18 cellular contexts compared by ENCODE assay signal in the genomic region with DNA sequence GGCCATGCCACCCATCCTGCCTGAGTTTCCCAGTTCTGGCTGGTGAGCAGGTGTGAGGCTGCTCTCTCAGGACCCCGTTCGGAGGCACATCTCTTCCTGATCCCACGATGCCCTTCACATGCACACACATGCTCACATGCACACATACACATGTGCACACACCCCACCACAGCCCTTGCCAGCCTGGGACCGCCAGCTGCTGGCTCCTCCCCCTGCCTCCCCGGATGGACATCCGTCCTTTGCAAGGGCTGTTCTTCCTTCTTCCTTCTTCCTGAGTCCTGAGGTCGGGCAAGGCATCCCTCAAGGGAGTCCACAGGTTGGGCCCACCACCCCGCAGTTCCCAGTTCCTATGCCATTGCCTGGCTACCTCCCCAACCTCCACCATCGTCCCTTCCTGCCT. TPM values are rescaled to one million over a fixed set of nuclear protein-coding genes. Genes with fewer than 3 reads are reported as not detected.
DNase-seq lines count a peak whose midpoint lies in the region; ATAC-seq, FAIRE-seq and TF ChIP-seq lines count a peak whose summit lies in the region.
"Had no signal": no experiment of that assay in that cellular context is flagged by ENCODE, and none has a peak within 500 bp of the region (broad histone marks: within the 10 kb centered on the region; RNA-seq: fewer than 3 reads in every experiment).

No MANE protein-coding gene starts in this region.

- H2AK5ac ChIP-seq in H1 (ENCODE audit: low read depth, low read length) = no peak overlapping the region

- H3K27me3 ChIP-seq in H1 (replicated peaks in 1 of 4; ENCODE audit: control insufficient read depth in 3 of 4, extremely low read depth in 1 of 4, insufficient read depth in 3 of 4, low read length in 3 of 4) (peaks cover 0 to 12% (median 4%) of the 10 kb centered on the region in 4 experiments; a peak in 3 of 7 replicates), Caco-2 (replicated peaks; ENCODE audit: control insufficient read depth, insufficient read depth, low read length) (no peaks in the 10 kb centered on the region)
- H3K27me3 ChIP-seq: MG63, Peyer's patch had no signal

- H3K9me3 Mint-ChIP-seq in natural killer cell (no peaks in the 10 kb centered on the region), T-cell (no peaks in the 10 kb centered on the region), Caco-2 (ENCODE audit: unreplicated experiment) (no peaks in the 10 kb centered on the region)
- H3K9me3 Mint-ChIP-seq in natural killer cell treated with Interleukin-12 subunit alpha and Interleukin-12 subunit beta and Interleukin-15 and Interleukin-18, amount 100 ng/mL, for 72 hours = no peaks in the 10 kb centered on the region

- no peaks in the 10 kb centered on the region for H3K79me2 ChIP-seq in H1 (ENCODE audit: control insufficient read depth in 1 of 2, insufficient read depth in 2 of 2, low read length in 2 of 2)

- TF ChIP-seq RAD21 in H1 (IDR thresholded peaks at IDR 0.05 in 1 of 2, conservative IDR thresholded peaks at IDR 0.05 in 1 of 2; ENCODE audit: low read depth in 2 of 2, low read length in 2 of 2) = no peak

- no peak overlapping the region for H3K56ac ChIP-seq in H1 (replicated peaks; ENCODE audit: insufficient read length, low read depth, low read length)

- H4K5ac ChIP-seq in H1 (ENCODE audit: insufficient read length, low read depth, low read length) = no peak overlapping the region

- FAIRE-seq in H1 (lab: Jason Lieb, UNC) = no peak
- FAIRE-seq: H54 had no signal

- H3K36me3 ChIP-seq in H1 (ENCODE audit: control insufficient read depth in 2 of 4, insufficient read depth in 4 of 4, low read length in 3 of 4) (no peaks in the 10 kb centered on the region), Caco-2 (ENCODE audit: control insufficient read depth, insufficient read depth, low read length) (no peaks in the 10 kb centered on the region)
- H3K36me3 ChIP-seq: MG63, Peyer's patch had no signal

- H3K4me1 Mint-ChIP-seq in natural killer cell (peaks cover 41 to 63% of the 10 kb centered on the region in 2 donors), T-cell (peaks cover 42 to 56% (median 51%) of the 10 kb centered on the region in 3 donors), Caco-2 (ENCODE audit: low read depth, unreplicated experiment) (peaks cover 13% of the 10 kb centered on the region)
- peaks cover 31 to 34% of the 10 kb centered on the region in 2 donors for H3K4me1 Mint-ChIP-seq in natural killer cell treated with Interleukin-12 subunit alpha and Interleukin-12 subunit beta and Interleukin-15 and Interleukin-18, amount 100 ng/mL, for 72 hours (ENCODE audit: low read depth in 2 of 2)

- H3K36me3 Mint-ChIP-seq in natural killer cell = no peaks in the 10 kb centered on the region
- H3K36me3 Mint-ChIP-seq in natural killer cell treated with Interleukin-12 subunit alpha and Interleukin-12 subunit beta and Interleukin-15 and Interleukin-18, amount 100 ng/mL, for 72 hours = no peaks in the 10 kb centered on the region
- H3K36me3 Mint-ChIP-seq in T-cell = no peaks in the 10 kb centered on the region
- peaks cover 6% of the 10 kb centered on the region for H3K36me3 Mint-ChIP-seq in Caco-2 (ENCODE audit: insufficient read depth, unreplicated experiment)

- H3K9me3 ChIP-seq in H1 (ENCODE audit: insufficient read depth in 2 of 2, low read depth in 1 of 2, low read length in 1 of 2) = peaks cover 0 to 4% of the 10 kb centered on the region in 2 experiments; a peak in 1 of 4 replicates
- no peaks in the 10 kb centered on the region for H3K9me3 ChIP-seq in Caco-2
- H3K9me3 ChIP-seq: MG63, Peyer's patch had no signal

- H2BK5ac ChIP-seq in H1 (ENCODE audit: low read depth, low read length) = no peak overlapping the region

- H4K8ac ChIP-seq in H1 (ENCODE audit: extremely low read depth, insufficient read depth, low read length) = no peak overlapping the region

- no peak overlapping the region for H3K4me2 ChIP-seq in H1 (ENCODE audit: insufficient read depth in 1 of 2, low read depth in 2 of 2, low read length in 2 of 2)

- H4K20me1 ChIP-seq in H1 (replicated peaks in 1 of 2; ENCODE audit: control insufficient read depth in 1 of 2, insufficient read depth in 2 of 2, low read length in 2 of 2) = no peaks in the 10 kb centered on the region

- H3K23ac ChIP-seq in H1 (ENCODE audit: insufficient read length) = no peak overlapping the region

- H3K27ac Mint-ChIP-seq in natural killer cell (peak overlapping the region; percentile 41 to 99), T-cell (peak overlapping the region; percentile 52 to 72), Caco-2 (ENCODE audit: unreplicated experiment) (no peak overlapping the region)
- H3K27ac Mint-ChIP-seq in natural killer cell treated with Interleukin-12 subunit alpha and Interleukin-12 subunit beta and Interleukin-15 and Interleukin-18, amount 100 ng/mL, for 72 hours = peak overlapping the region in 1 of 2 donors; percentile 39

- ATAC-seq in natural killer cell (no peak), T-cell (replicated peaks in 1 of 4) (no peak)
- ATAC-seq in natural killer cell treated with Interleukin-12 subunit alpha and Interleukin-12 subunit beta and Interleukin-15 and Interleukin-18, amount 100 ng/mL, for 72 hours = no peak

- no peak for TF ChIP-seq POLR2A in H1 (IDR thresholded peaks at IDR 0.05; ENCODE audit: control extremely low read depth in 1 of 2, low read depth in 2 of 2, low read length in 2 of 2)

- TF ChIP-seq EP300 in H1 (IDR thresholded peaks at IDR 0.05; ENCODE audit: borderline replicate concordance in 1 of 2, low read depth in 2 of 2, low read length in 2 of 2) = no peak

- H2AFZ ChIP-seq in H1 (ENCODE audit: low read length) = no peak overlapping the region

- DNase-seq in natural killer cell (no peak), T-cell (no peak), H1 (ENCODE audit: low read depth in 1 of 2, low spot score in 2 of 2) (no peak), SKM-1 (lab: John Stamatoyannopoulos, UW; ENCODE audit: unreplicated experiment) (no peak), A172 (ENCODE audit: low spot score) (no peak), Caco-2 (no peak)
- no peak for DNase-seq in natural killer cell treated with Interleukin-12 subunit alpha and Interleukin-12 subunit beta and Interleukin-15 and Interleukin-18, amount 100 ng/mL, for 72 hours (ENCODE audit: low spot score)
- DNase-seq: ACHN, EL, GF-D8, MG63, NCI-H1417 treated with DMSO at 0.1 percent for 48 hours, NCI-H187, NCI-H446, NCI-H526, Peyer's patch had no signal

- H2BK15ac ChIP-seq in H1 (ENCODE audit: low read length) = no peak overlapping the region

- H3K79me1 ChIP-seq in H1 (ENCODE audit: low read depth, low read length) = no peaks in the 10 kb centered on the region

- no peak overlapping the region for H4K91ac ChIP-seq in H1 (replicated peaks; ENCODE audit: insufficient read length, low read length)

- H3K27me3 Mint-ChIP-seq in natural killer cell (ENCODE audit: low read depth in 2 of 2) (no peaks in the 10 kb centered on the region), T-cell (no peaks in the 10 kb centered on the region), Caco-2 (ENCODE audit: insufficient read depth, unreplicated experiment) (no peaks in the 10 kb centered on the region)
- H3K27me3 Mint-ChIP-seq in natural killer cell treated with Interleukin-12 subunit alpha and Interleukin-12 subunit beta and Interleukin-15 and Interleukin-18, amount 100 ng/mL, for 72 hours = no peaks in the 10 kb centered on the region

- no peak overlapping the region for H3K4ac ChIP-seq in H1 (replicated peaks; ENCODE audit: insufficient read length, low read depth, low read length)

- TF ChIP-seq CTCF in natural killer cell (IDR thresholded peaks at IDR 0.05) (no peak), H1 (IDR thresholded peaks at IDR 0.05; ENCODE audit: control extremely low read depth in 1 of 3, insufficient read depth in 1 of 3, low read depth in 1 of 3, low read length in 3 of 3) (no peak), Caco-2 (IDR thresholded peaks at IDR 0.05; ENCODE audit: insufficient read depth in 1 of 2, low read depth in 1 of 2, low read length in 1 of 2, severe bottlenecking in 1 of 2, unreplicated experiment in 1 of 2) (no peak)

- intact Hi-C loops in natural killer cell (cut with micrococcal nuclease) (loop anchor here (5.0 kb wide), 1 partner anchor 36 kb away; no protein-coding TSS in a partner anchor), Caco-2 (cut with micrococcal nuclease; ENCODE audit: unreplicated experiment) (no loop called here)

- no peak overlapping the region for H2BK20ac ChIP-seq in H1 (ENCODE audit: low read length)

- H3K4me3 Mint-ChIP-seq in natural killer cell (no peak overlapping the region), T-cell (no peak overlapping the region), Caco-2 (ENCODE audit: unreplicated experiment) (no peak overlapping the region)
- H3K4me3 Mint-ChIP-seq in natural killer cell treated with Interleukin-12 subunit alpha and Interleukin-12 subunit beta and Interleukin-15 and Interleukin-18, amount 100 ng/mL, for 72 hours = no peak overlapping the region

- no peak overlapping the region for H3K14ac ChIP-seq in H1 (ENCODE audit: insufficient read length)

- POLR2A ChIA-PET in T-cell (lab: Charles Lee) = no interaction called here
- POLR2A ChIA-PET in H1 (lab: Charles Lee; ENCODE audit: partially characterized antibody) = interaction anchor here (0.9 to 1.0 kb wide), 2 partner anchors 11 to 24 kb away, joined by 3 read pairs; a partner anchor contains a TSS
- POLR2A ChIA-PET in Caco-2 (lab: Charles Lee) = no interaction called here

- no TSS peak for BruUV-seq in Caco-2 (replicated peaks; lab: Mats Ljungman, UMichigan)

- peaks cover 0 to 14% (median 11%) of the 10 kb centered on the region in 4 experiments; a peak in 6 of 7 replicates for H3K4me1 ChIP-seq in H1 (replicated peaks in 1 of 4; ENCODE audit: control insufficient read depth in 3 of 4, insufficient read depth in 4 of 4, low read length in 3 of 4)
- H3K4me1 ChIP-seq in Caco-2 = peaks cover 7% of the 10 kb centered on the region

- H2BK120ac ChIP-seq in H1 (replicated peaks; ENCODE audit: low read depth, low read length) = no peak overlapping the region

- H3K9ac ChIP-seq in H1 (replicated peaks in 1 of 4; ENCODE audit: extremely low read depth in 1 of 4, low read depth in 3 of 4, low read length in 3 of 4) = no peak overlapping the region

- H3K4me3 ChIP-seq in H1 (ENCODE audit: extremely low read depth in 1 of 4, insufficient read depth in 2 of 4, low read depth in 3 of 4, low read length in 4 of 4) (no peak overlapping the region), Caco-2 (ENCODE audit: low read depth, low read length) (no peak overlapping the region)
- H3K4me3 ChIP-seq: MG63, Peyer's patch had no signal

- H3K18ac ChIP-seq in H1 (ENCODE audit: extremely low read depth, low read length) = no peak overlapping the region

- CTCF ChIA-PET in T-cell (lab: Charles Lee) = no interaction called here
- CTCF ChIA-PET in H1 (lab: Charles Lee; ENCODE audit: partially characterized antibody) = interaction anchor here (0.9 to 11.7 kb wide), 5 partner anchors 8 to 468 kb away, joined by 3 to 129 read pairs (median 5); a partner anchor contains a TSS
- CTCF ChIA-PET in Caco-2 (lab: Charles Lee) = no interaction called here

- no peak overlapping the region for H3K27ac ChIP-seq in H1 (ENCODE audit: low read depth, low read length)
- H3K27ac ChIP-seq: C4-2B, Peyer's patch had no signal

- H3K23me2 ChIP-seq in H1 (ENCODE audit: low read depth, low read length) = peaks cover 3% of the 10 kb centered on the region

- WGBS in H1 (ENCODE audit: extremely low coverage in 1 of 2, insufficient coverage in 1 of 2, insufficient read length in 1 of 2, insufficient replicate concordance in 2 of 2, low coverage in 1 of 2, low lambda C conversion rate in 2 of 2, missing lambda C conversion rate in 1 of 2), 2 experiments = 87% methylated on average over 8 of the region's 9 CpGs; no CpG with 5 or more reads in 1 of the 2 experiments

- H2BK12ac ChIP-seq in H1 (ENCODE audit: low read depth, low read length) = 0 out of 2 replicates have a peak overlapping the region, but pooled peaks have one; percentile 39

RNA-seq across cellular contexts. Expression of a gene that starts 10.5 kb away (rescaled TPM):
- 10 to 100 TPM in 1 of 3 donors, 1 to 10 TPM in 2; 2.6 to 27.9 (median 6.3) TPM for total RNA-seq in natural killer cell
- 1 to 10 TPM; 1.2 to 2.0 TPM for total RNA-seq in natural killer cell treated with Interleukin-12 subunit alpha and Interleukin-12 subunit beta and Interleukin-15 and Interleukin-18, amount 100 ng/mL, for 72 hours
- total RNA-seq in T-cell = 1 to 10 TPM; 2.1 to 7.0 (median 5.3) TPM
- 12.8 and 16.2 TPM in 2 replicates for total RNA-seq in H1 (2021; fragmentation: NEBNext Ultra II Directional; extraction: Animal tissue kit (Norgen Biotek cat#: 25700))
- 14.1 and 21.8 TPM in 2 replicates for polyA plus RNA-seq in H1 (2011; rRNA removed)
- 13.5 TPM for polyA plus RNA-seq in H1 (2011; cell fraction: cytosol; rRNA removed)
- polyA plus RNA-seq in H1 (2011; cell fraction: nucleus; rRNA removed) = 19.1 TPM
- polyA plus RNA-seq in H1 (2012, experiment 1 of 2) = 5.5 to 12.0 TPM (median 10.3 TPM) in 4 replicates
- polyA plus RNA-seq in H1 (2012, experiment 2 of 2) = 12.8 TPM
- 12.8 TPM for polyA plus RNA-seq in H1 (2013, experiment 1 of 2)
- 10.8 TPM for polyA plus RNA-seq in H1 (2013, experiment 2 of 2)
- polyA minus RNA-seq in H1 (2011; rRNA and poly(A)+ RNA removed) = 1.7 and 2.9 TPM in 2 replicates
- 16.9 TPM for polyA minus RNA-seq in H1 (2011; cell fraction: cytosol; rRNA and poly(A)+ RNA removed)
- polyA minus RNA-seq in H1 (2011; cell fraction: nucleus; rRNA and poly(A)+ RNA removed) = 23.8 TPM
- total RNA-seq in A172 (2014; rRNA removed; shearing (Covaris generic)) = 32.5 and 40.5 TPM in 2 replicates
- 15.0 and 25.5 TPM in 2 replicates for total RNA-seq in Caco-2 (2022)

RNA-seq across cellular contexts. Expression of a gene that starts 33.2 kb away (rescaled TPM):
- total RNA-seq in natural killer cell = 1 to 10 TPM in 2 of 3 donors, under 1 TPM in 1; 0.79 to 3.2 (median 2.2) TPM
- 1 to 10 TPM; 3.0 to 4.5 TPM for total RNA-seq in natural killer cell treated with Interleukin-12 subunit alpha and Interleukin-12 subunit beta and Interleukin-15 and Interleukin-18, amount 100 ng/mL, for 72 hours
- 1 to 10 TPM in 1 of 5 donors, under 1 TPM in 4; 0.65 to 1.3 (median 0.79) TPM for total RNA-seq in T-cell
- total RNA-seq in H1 (2021; fragmentation: NEBNext Ultra II Directional; extraction: Animal tissue kit (Norgen Biotek cat#: 25700)) = 5.2 and 5.4 TPM in 2 replicates
- 7.6 and 11.6 TPM in 2 replicates for polyA plus RNA-seq in H1 (2011; rRNA removed)
- polyA plus RNA-seq in H1 (2011; cell fraction: cytosol; rRNA removed) = 5.3 TPM
- polyA plus RNA-seq in H1 (2011; cell fraction: nucleus; rRNA removed) = 8.3 TPM
- 3.0 to 7.5 TPM (median 5.8 TPM) in 4 replicates for polyA plus RNA-seq in H1 (2012, experiment 1 of 2)
- polyA plus RNA-seq in H1 (2012, experiment 2 of 2) = 6.4 TPM
- 15.6 TPM for polyA plus RNA-seq in H1 (2013, experiment 1 of 2)
- 14.7 TPM for polyA plus RNA-seq in H1 (2013, experiment 2 of 2)
- 0.24 TPM in 1 of 2 replicates, not detected in the other for polyA minus RNA-seq in H1 (2011; rRNA and poly(A)+ RNA removed)
- 3.5 TPM for polyA minus RNA-seq in H1 (2011; cell fraction: cytosol; rRNA and poly(A)+ RNA removed)
- polyA minus RNA-seq in H1 (2011; cell fraction: nucleus; rRNA and poly(A)+ RNA removed) = 13.2 TPM
- 30.8 and 34.4 TPM in 2 replicates for total RNA-seq in A172 (2014; rRNA removed; shearing (Covaris generic))
- total RNA-seq in Caco-2 (2022) = 18.7 and 19.1 TPM in 2 replicates
